In the genomic region with DNA sequence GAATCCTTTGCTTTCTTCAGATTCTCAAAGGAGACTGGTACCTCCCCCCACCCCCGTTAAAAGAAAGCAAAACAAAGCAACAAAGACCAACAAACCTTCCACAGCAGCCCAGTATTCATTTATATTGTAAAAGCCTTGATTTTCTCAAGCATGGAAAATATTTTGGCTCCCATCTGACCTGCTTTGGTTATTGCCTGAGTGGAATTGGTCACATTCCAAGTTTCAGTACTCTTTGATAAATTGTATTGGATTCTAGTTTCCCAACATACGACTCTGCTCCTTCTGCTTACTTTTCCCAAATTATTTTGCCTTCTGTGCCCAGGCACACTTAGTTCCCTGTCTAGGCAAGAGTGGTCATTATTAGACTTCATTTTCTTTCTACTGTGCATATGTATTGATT, we compare ENCODE assay signal across 9 cellular contexts. TPM values are rescaled to one million over a fixed set of nuclear protein-coding genes. Genes with fewer than 3 reads are reported as not detected.
DNase-seq lines count a peak whose midpoint lies in the region; ATAC-seq, FAIRE-seq and TF ChIP-seq lines count a peak whose summit lies in the region.
"Had no signal": no experiment of that assay in that cellular context is flagged by ENCODE, and none has a peak within 500 bp of the region (broad histone marks: within the 10 kb centered on the region; RNA-seq: fewer than 3 reads in every experiment).

No MANE protein-coding gene starts in this region.

- in situ Hi-C loops in astrocyte of the cerebellum (cut with HindIII; ENCODE audit: low sequenced_read_pairs) = no loop called here

- peaks cover 37% of the 10 kb centered on the region for H3K4me1 Mint-ChIP-seq in stimulated activated naive CD8-positive, alpha-beta T cell treated with anti-CD3 and anti-CD28 coated beads, Interleukin-15, Interleukin-2, amounts not matched to agents 100 ng/mL and 50 ng/mL, for 24 hours (ENCODE audit: low read depth)

- intact Hi-C loops in lower lobe of right lung (cut with DNase I) = no loop called here

- H3K9me3 Mint-ChIP-seq in stimulated activated naive CD8-positive, alpha-beta T cell treated with anti-CD3 and anti-CD28 coated beads, Interleukin-15, Interleukin-2, amounts not matched to agents 100 ng/mL and 50 ng/mL, for 24 hours = no peaks in the 10 kb centered on the region

- DNase-seq in stimulated activated naive CD8-positive, alpha-beta T cell treated with anti-CD3 and anti-CD28 coated beads, Interleukin-15, Interleukin-2, amounts not matched to agents 100 U/mL and 50 U/mL, for 24 hours = no peak
- DNase-seq in astrocyte of the cerebellum (ENCODE audit: low read depth) (peak; percentile 64), lower lobe of right lung (no peak), NCI-H526 (lab: John Stamatoyannopoulos, UW) (no peak), D721Med (ENCODE audit: insufficient read length, low spot score) (no peak)
- DNase-seq: NCI-H1417 treated with DMSO at 0.1 percent for 48 hours had no signal

- H3K4me3 ChIP-seq in astrocyte of the cerebellum (ENCODE audit: low read depth, low read length) (peak overlapping the region; percentile 77), lower lobe of right lung (peak overlapping the region; percentile 96)

- H3K4me3 Mint-ChIP-seq in stimulated activated naive CD8-positive, alpha-beta T cell treated with anti-CD3 and anti-CD28 coated beads, Interleukin-15, Interleukin-2, amounts not matched to agents 100 ng/mL and 50 ng/mL, for 24 hours = peak overlapping the region; percentile 98

- H3K36me3 ChIP-seq in lower lobe of right lung = no peaks in the 10 kb centered on the region

- H3K36me3 Mint-ChIP-seq in stimulated activated naive CD8-positive, alpha-beta T cell treated with anti-CD3 and anti-CD28 coated beads, Interleukin-15, Interleukin-2, amounts not matched to agents 100 ng/mL and 50 ng/mL, for 24 hours (ENCODE audit: low read depth) = peaks cover 10% of the 10 kb centered on the region

- H3K27ac ChIP-seq in lower lobe of right lung = no peak overlapping the region

- no peaks in the 10 kb centered on the region for H3K9me3 ChIP-seq in lower lobe of right lung

- no peak for FAIRE-seq in D721Med (lab: Jason Lieb, UNC)

- H3K27me3 ChIP-seq in lower lobe of right lung (ENCODE audit: low read depth) = no peaks in the 10 kb centered on the region

- TF ChIP-seq CTCF in astrocyte of the cerebellum (IDR thresholded peaks at IDR 0.05; ENCODE audit: low read depth, low read length, missing control alignments) (no peak), lower lobe of right lung (IDR thresholded peaks at IDR 0.05) (no peak), D721Med (IDR thresholded peaks at IDR 0.05; ENCODE audit: insufficient read depth, missing control alignments) (no peak)

- ATAC-seq in stimulated activated naive CD8-positive, alpha-beta T cell treated with anti-CD3 and anti-CD28 coated beads, Interleukin-15, Interleukin-2, amounts not matched to agents 100 U/mL and 50 U/mL, for 24 hours = no peak
- ATAC-seq in lower lobe of right lung (no peak), GM18498 (IDR thresholded peaks at IDR 0.05; ENCODE audit: unreplicated experiment) (no peak), HG03521 (IDR thresholded peaks at IDR 0.05; ENCODE audit: unreplicated experiment) (no peak)

- H3K27me3 Mint-ChIP-seq in stimulated activated naive CD8-positive, alpha-beta T cell treated with anti-CD3 and anti-CD28 coated beads, Interleukin-15, Interleukin-2, amounts not matched to agents 100 ng/mL and 50 ng/mL, for 24 hours = no peaks in the 10 kb centered on the region

- H3K4me1 ChIP-seq in lower lobe of right lung = peaks cover 46% of the 10 kb centered on the region

- no peak overlapping the region for H3K27ac Mint-ChIP-seq in stimulated activated naive CD8-positive, alpha-beta T cell treated with anti-CD3 and anti-CD28 coated beads, Interleukin-15, Interleukin-2, amounts not matched to agents 100 ng/mL and 50 ng/mL, for 24 hours

RNA-seq across cellular contexts. Expression of a gene that starts 1.3 kb away (rescaled TPM):
- total RNA-seq in lower lobe of right lung = not detected

RNA-seq across cellular contexts. Expression of a gene that starts 2.0 kb away (rescaled TPM):
- total RNA-seq in lower lobe of right lung = 61.0 TPM
